ENCODE assay signal across 11 cellular contexts in genomic region chr2:217918220-217919024, GRCh38.
DNase-seq lines count a peak whose midpoint lies in the region; ATAC-seq and TF ChIP-seq lines count a peak whose summit lies in the region.
"Had no signal": no experiment of that assay in that cellular context is flagged by ENCODE, and none has a peak within 500 bp of the region (broad histone marks: within the 10 kb centered on the region; RNA-seq: fewer than 3 reads in every experiment).

No MANE protein-coding gene starts in this region.

- peak; percentile 34 for TF ChIP-seq CTCF in AG04449 (IDR thresholded peaks at IDR 0.05; ENCODE audit: insufficient read depth, low read length, missing control alignments)
- TF ChIP-seq CTCF in NB4 (IDR thresholded peaks at IDR 0.05; ENCODE audit: low read depth, low read length), result peak; percentile 15
- peak in 2 of 6 experiments; percentile 29 to 37 for TF ChIP-seq CTCF in esophagus squamous epithelium (IDR thresholded peaks at IDR 0.05)
- TF ChIP-seq CTCF in nephron progenitor cell (IDR thresholded peaks at IDR 0.05), result peak; percentile 31

- no peak overlapping the region for H3K27ac Mint-ChIP-seq in nephron progenitor cell
- H3K27ac Mint-ChIP-seq: dendritic cell treated with granulocyte-macrophage colony-stimulating factor and Interleukin-4, amounts not matched to agents 40 ng/mL and 50 ng/mL, for 4 days had no signal

- H3K27me3 Mint-ChIP-seq in nephron progenitor cell (ENCODE audit: low read depth, poor library complexity), result peaks cover 29% of the 10 kb centered on the region

- H3K4me3 Mint-ChIP-seq in nephron progenitor cell, result peak overlapping the region; percentile 37
- H3K4me3 Mint-ChIP-seq: dendritic cell treated with granulocyte-macrophage colony-stimulating factor and Interleukin-4, amounts not matched to agents 40 ng/mL and 50 ng/mL, for 4 days had no signal

- H3K27me3 ChIP-seq in esophagus squamous epithelium, result no peaks in the 10 kb centered on the region

- peak overlapping the region; percentile 72 to 95 (median 92) for H3K27ac ChIP-seq in esophagus squamous epithelium

- H3K4me1 Mint-ChIP-seq in nephron progenitor cell, result peaks cover 88% of the 10 kb centered on the region

- peaks cover 0 to 19% (median 6%) of the 10 kb centered on the region in 3 donors for H3K36me3 ChIP-seq in esophagus squamous epithelium

- CTCF ChIA-PET in AG04449 (lab: Yijun Ruan, JAX), result interaction anchor here (0.6 to 3.9 kb wide), 9 partner anchors 14 to 94 kb away, joined by 3 to 20 read pairs (median 3); no protein-coding TSS in a partner anchor

- no peaks in the 10 kb centered on the region for H3K9me3 Mint-ChIP-seq in nephron progenitor cell
- H3K9me3 Mint-ChIP-seq: dendritic cell treated with granulocyte-macrophage colony-stimulating factor and Interleukin-4, amounts not matched to agents 40 ng/mL and 50 ng/mL, for 4 days had no signal

- ATAC-seq in HG03135 (IDR thresholded peaks at IDR 0.05; ENCODE audit: unreplicated experiment), result no peak
- no peak for ATAC-seq in HG03571 (IDR thresholded peaks at IDR 0.05; ENCODE audit: unreplicated experiment)

- DNase-seq in AG04449 (ENCODE audit: low read depth, low spot score), result no peak
- peak; percentile 29 for DNase-seq in NB4 (ENCODE audit: low read depth)
- no peak for DNase-seq in esophagus squamous epithelium (lab: John Stamatoyannopoulos, UW)
- DNase-seq in nephron progenitor cell, result peak; percentile 40
- no peak for DNase-seq in COLO668 (lab: John Stamatoyannopoulos, UW; ENCODE audit: unreplicated experiment)
- DNase-seq in HPDE6-E6E7 (ENCODE audit: extremely low spot score), result no peak
- DNase-seq: COR-L47; stimulated activated naive CD4-positive, alpha-beta T cell treated with Interleukin-2 at 50 U/mL for 16 hours had no signal

- no peak overlapping the region for H3K4me3 ChIP-seq in AG04449 (ENCODE audit: low read depth, low read length)
- H3K4me3 ChIP-seq in NB4 (ENCODE audit: low read depth, low read length), result no peak overlapping the region
- no peak overlapping the region for H3K4me3 ChIP-seq in esophagus squamous epithelium

- intact Hi-C loops in esophagus squamous epithelium (cut with DNase I), result no loop called here

- 52 to 56% methylated on average over 12 to 19 of the region's 24 CpGs for WGBS in esophagus squamous epithelium, 2 donors

- POLR2A ChIA-PET in AG04449 (lab: Yijun Ruan, JAX), result interaction anchor here (1.0 kb wide), 1 partner anchor 10 kb away, joined by 4 read pairs; no protein-coding TSS in a partner anchor

- TF ChIP-seq POLR2A in NB4 (IDR thresholded peaks at IDR 0.05; ENCODE audit: extremely low read depth, insufficient read length), result no peak
- no peak for TF ChIP-seq POLR2A in esophagus squamous epithelium (IDR thresholded peaks at IDR 0.05)

- no peaks in the 10 kb centered on the region for H3K36me3 Mint-ChIP-seq in nephron progenitor cell (ENCODE audit: low read depth)

- H3K4me1 ChIP-seq in esophagus squamous epithelium, result peaks cover 49 to 100% (median 96%) of the 10 kb centered on the region in 3 donors

- H3K9me3 ChIP-seq in esophagus squamous epithelium, result no peaks in the 10 kb centered on the region

Comparison
In these comparisons a context has a peak if more than half of its experiments do, and no peak if none do; other contexts are left out.
1. DNase-seq: peak in NB4 (single experiment) and nephron progenitor cell (single experiment); none in AG04449 (single experiment), esophagus squamous epithelium (single experiment), COLO668 (single experiment) and HPDE6-E6E7 (single experiment).